ENCODE assay signal across 2 cellular contexts in genomic region chr4:155190099-155190498, GRCh38.
TF ChIP-seq lines count a peak whose summit lies in the region.

No MANE protein-coding gene starts in this region.

TF ChIP-seq in HepG2, 621 proteins besides CTCF, POLR2A, EP300 and RAD21:
- TF ChIP-seq NFIC (IDR thresholded peaks at IDR 0.05; ENCODE audit: low read length) (no peak), CEBPB (IDR thresholded peaks at IDR 0.05; ENCODE audit: borderline replicate concordance, low read depth, low read length) (peak; percentile 17; the same call in 1 of the 2 replicates), ATF7 (IDR thresholded peaks at IDR 0.05) (peak; percentile 57), ATF7 (CRISPR knock-in tag; IDR thresholded peaks at IDR 0.05) (no peak)

TF ChIP-seq in K562, 482 proteins besides CTCF, POLR2A, EP300 and RAD21:
- peak; percentile 14; the same call in 1 of the 2 replicates for TF ChIP-seq ATF3 (IDR thresholded peaks at IDR 0.05)
- TF ChIP-seq ATF3 (CRISPR knock-in tag; conservative IDR thresholded peaks at IDR 0.05): no peak
- no peak for TF ChIP-seq CEBPG (CRISPR knock-in tag; IDR thresholded peaks at IDR 0.05)
- TF ChIP-seq CEBPG (tag; conservative IDR thresholded peaks at IDR 0.05 in 1 of 2, IDR thresholded peaks at IDR 0.05 in 1 of 2): peak in 1 of 2 experiments; percentile 79; a peak in 3 of 4 replicates
- no peak for TF ChIP-seq CREM (IDR thresholded peaks at IDR 0.05; ENCODE audit: low read depth)
